ENCODE assay signal across 23 cellular contexts in genomic region chr22:19126874-19127273, GRCh38. TPM values are rescaled to one million over a fixed set of nuclear protein-coding genes. Genes with fewer than 3 reads are reported as not detected.
DNase-seq lines count a peak whose midpoint lies in the region; ATAC-seq, FAIRE-seq and TF ChIP-seq lines count a peak whose summit lies in the region.
"Had no signal": no experiment of that assay in that cellular context is flagged by ENCODE, and none has a peak within 500 bp of the region (broad histone marks: within the 10 kb centered on the region; RNA-seq: fewer than 3 reads in every experiment).

No MANE protein-coding gene starts in this region.

- in situ Hi-C loops in HepG2 (cut with HindIII; ENCODE audit: extremely low pct_ligation_motif_present, low pct_unique_long_range_greater_than_20kb), result no loop called here

- H3K27me3 ChIP-seq in HepG2 (ENCODE audit: control insufficient read depth in 1 of 2, insufficient read depth in 2 of 2, low read length in 2 of 2) (peaks cover 3 to 46% of the 10 kb centered on the region in 2 experiments; a peak in 4 of 5 replicates), right lobe of liver (no peaks in the 10 kb centered on the region)

- no peak for FAIRE-seq in HepG2 (lab: Jason Lieb, UNC)
- FAIRE-seq: G401.6, GM12892, GM19239, H1 had no signal

- H3K36me3 ChIP-seq in HepG2 (replicated peaks in 1 of 2; ENCODE audit: control insufficient read depth in 1 of 2, insufficient read depth in 2 of 2, low read length in 2 of 2) (no peaks in the 10 kb centered on the region), right lobe of liver (no peaks in the 10 kb centered on the region)

- no peaks in the 10 kb centered on the region for H3K27me3 Mint-ChIP-seq in neural crest cell (ENCODE audit: low read depth)

- H3K36me3 Mint-ChIP-seq in neural crest cell (ENCODE audit: low read depth), result no peaks in the 10 kb centered on the region

- TF ChIP-seq POLR2A in HepG2 (IDR thresholded peaks at IDR 0.05; ENCODE audit: insufficient read depth in 1 of 2, low read depth in 2 of 2, low read length in 2 of 2) (no peak), right lobe of liver (IDR thresholded peaks at IDR 0.05) (no peak)

- peaks cover 35% of the 10 kb centered on the region for H3K4me1 ChIP-seq in HepG2 (ENCODE audit: insufficient read depth, low read length)
- peaks cover 0 to 4% (median 0%) of the 10 kb centered on the region in 4 donors for H3K4me1 ChIP-seq in right lobe of liver

- peak overlapping the region; percentile 62 for H3K4me3 Mint-ChIP-seq in neural crest cell
- H3K4me3 Mint-ChIP-seq: CD4-positive, alpha-beta memory T cell had no signal

- peak overlapping the region; percentile 62 for H3K4me2 ChIP-seq in HepG2 (ENCODE audit: low read depth, low read length)

- no peak for DNase-seq in HepG2 (ENCODE audit: low spot score)
- DNase-seq in right lobe of liver, result no peak
- DNase-seq in neural crest cell (ENCODE audit: low read depth, low spot score), result no peak
- no peak for DNase-seq in NCI-H1105 treated with DMSO at 0.1 percent for 48 hours (lab: John Stamatoyannopoulos, UW)
- DNase-seq: C1 segment of cervical spinal cord; Calu3; CD4-positive, alpha-beta memory T cell; COR-L47; DMS153; DND-41; GM23248; H7; HCEC 1CT had no signal

- BruUV-seq in HepG2 (replicated peaks; lab: Mats Ljungman, UMichigan), result no TSS peak

- ATAC-seq in HepG2 (no peak), right lobe of liver (no peak), GM21526 (IDR thresholded peaks at IDR 0.05; ENCODE audit: low FRiP score, unreplicated experiment) (no peak), GM21576 (IDR thresholded peaks at IDR 0.05; ENCODE audit: unreplicated experiment) (no peak)

- H3K9me3 Mint-ChIP-seq in neural crest cell, result no peaks in the 10 kb centered on the region

- no peak overlapping the region for H2AFZ ChIP-seq in HepG2 (ENCODE audit: low read length)
- H2AFZ ChIP-seq: GM23248 had no signal

- intact Hi-C loops in HepG2 (cut with micrococcal nuclease; ENCODE audit: unreplicated experiment), result no loop called here
- intact Hi-C loops in right lobe of liver (cut with DNase I), result no loop called here

- TF ChIP-seq RAD21 in HepG2 (CRISPR knock-in tag; IDR thresholded peaks at IDR 0.05), result no peak

- CTCF ChIA-PET in HepG2 (lab: Yijun Ruan, JAX; ENCODE audit: low intra/inter-chr PET ratio, low total read pairs), result no interaction called here

- no peaks in the 10 kb centered on the region for H3K9me3 ChIP-seq in HepG2 (ENCODE audit: low read length)
- no peaks in the 10 kb centered on the region for H3K9me3 ChIP-seq in right lobe of liver

- WGBS in HepG2 (ENCODE audit: low lambda C conversion rate), result 49% methylated on average over 6 of the region's 6 CpGs
- WGBS in right lobe of liver (ENCODE audit: insufficient coverage, low coverage, low lambda C conversion rate, missing lambda C conversion rate), result 96% methylated on average over 3 of the region's 6 CpGs

- TF ChIP-seq EP300 in HepG2 (IDR thresholded peaks at IDR 0.05; ENCODE audit: low read depth in 2 of 2, low read length in 2 of 2) (no peak), HepG2 (CRISPR knock-in tag; IDR thresholded peaks at IDR 0.05; ENCODE audit: borderline replicate concordance) (no peak)

- H3K27ac Mint-ChIP-seq in neural crest cell (ENCODE audit: unreplicated experiment), result no peak overlapping the region

- no peaks in the 10 kb centered on the region for H3K79me2 ChIP-seq in HepG2 (ENCODE audit: insufficient read depth, low read length)

- POLR2A ChIA-PET in HepG2 (lab: Yijun Ruan, JAX), result interaction anchor here (1.1 to 1.2 kb wide), 2 partner anchors 17 to 52 kb away, joined by 3 to 6 read pairs; partner anchors contain the start of genes ESS2 and SLC25A1

- H3K27ac ChIP-seq in HepG2 (ENCODE audit: extremely low read length, insufficient read depth, low read length) (no peak overlapping the region), right lobe of liver (no peak overlapping the region), skin epidermis (peak overlapping the region in 12 of 21 experiments; percentile 29 to 72 (median 42))
- H3K27ac ChIP-seq: GM23248 had no signal

- H4K20me1 ChIP-seq in HepG2 (ENCODE audit: insufficient read depth, low read length), result no peaks in the 10 kb centered on the region

- H3K9ac ChIP-seq in HepG2 (ENCODE audit: insufficient read depth, low read depth, low read length), result no peak overlapping the region
- H3K9ac ChIP-seq: GM23248 had no signal

- H3K4me1 Mint-ChIP-seq in neural crest cell, result peaks cover 9% of the 10 kb centered on the region

- TF ChIP-seq CTCF in HepG2 (CRISPR knock-in tag; IDR thresholded peaks at IDR 0.05) (no peak), right lobe of liver (IDR thresholded peaks at IDR 0.05) (no peak), neural crest cell (conservative IDR thresholded peaks at IDR 0.05) (no peak)

- H3K4me3 ChIP-seq in HepG2 (replicated peaks in 1 of 3; ENCODE audit: insufficient read depth in 1 of 3, low read depth in 2 of 3, low read length in 3 of 3) (no peak overlapping the region), right lobe of liver (no peak overlapping the region), skin epidermis (no peak overlapping the region)
- H3K4me3 ChIP-seq: GM23248 had no signal

RNA-seq across cellular contexts. Expression of gene TSSK2, which starts 4.2 kb away (rescaled TPM):
- total RNA-seq in HepG2 (2016; rRNA removed; fragmentation: Illumina TruSeq; extraction: Trizol) (not detected in 2 replicates), right lobe of liver (not detected), neural crest cell (not detected in 2 replicates)
- total RNA-seq in HepG2 (2016; cell fraction: cytosol; rRNA removed; fragmentation: Illumina TruSeq; extraction: Trizol; ENCODE audit: low read depth), result not detected in 2 replicates
- not detected in 2 replicates for total RNA-seq in HepG2 (2016; cell fraction: insoluble cytoplasmic fraction; rRNA removed; fragmentation: Illumina TruSeq; extraction: Trizol)
- total RNA-seq in HepG2 (2016; cell fraction: membrane; rRNA removed; fragmentation: Illumina TruSeq; extraction: Trizol), result not detected in 2 replicates
- not detected in 2 replicates for total RNA-seq in HepG2 (2016; cell fraction: nucleus; rRNA removed; fragmentation: Illumina TruSeq; extraction: Trizol)
- not detected in 2 replicates for polyA plus RNA-seq in HepG2 (2011; rRNA removed)
- polyA plus RNA-seq in HepG2 (2011; cell fraction: cytosol; rRNA removed), result not detected in 2 replicates
- not detected in 2 replicates for polyA plus RNA-seq in HepG2 (2011; cell fraction: nucleus; rRNA removed)
- not detected in 2 replicates for polyA plus RNA-seq in HepG2 (2012)
- not detected in 2 replicates for polyA plus RNA-seq in HepG2 (2016; cell fraction: cytosol; fragmentation: Illumina TruSeq; extraction: Trizol; ENCODE audit: low read depth)
- not detected in 2 replicates for polyA plus RNA-seq in HepG2 (2016; cell fraction: insoluble cytoplasmic fraction; fragmentation: Illumina TruSeq; extraction: Trizol; ENCODE audit: low read depth)
- polyA plus RNA-seq in HepG2 (2016; cell fraction: membrane; fragmentation: Illumina TruSeq; extraction: Trizol; ENCODE audit: low read depth), result not detected in 2 replicates
- not detected in 2 replicates for polyA plus RNA-seq in HepG2 (2016; cell fraction: nucleus; fragmentation: Illumina TruSeq; extraction: Trizol; ENCODE audit: insufficient read depth, low read depth)
- polyA minus RNA-seq in HepG2 (2011; rRNA and poly(A)+ RNA removed; ENCODE audit: low replicate concordance), result not detected in 2 replicates
- not detected in 2 replicates for polyA minus RNA-seq in HepG2 (2011; cell fraction: cytosol; rRNA and poly(A)+ RNA removed)
- not detected in 2 replicates for polyA minus RNA-seq in HepG2 (2011; cell fraction: nucleus; rRNA and poly(A)+ RNA removed)
- total RNA-seq: A172; A673; Calu3; CD4-positive, alpha-beta memory T cell; GM23248; H1; H7 had no signal
- polyA plus RNA-seq: BJ; CD4-positive, alpha-beta memory T cell; GM23248; H1 had no signal

RNA-seq across cellular contexts. Expression of gene DGCR2, which starts 4.7 kb away (rescaled TPM):
- total RNA-seq in HepG2 (2016; rRNA removed; fragmentation: Illumina TruSeq; extraction: Trizol) (13.1 and 35.3 TPM in 2 replicates), right lobe of liver (10 to 100 TPM; 19.8 to 31.7 (median 24.7) TPM), neural crest cell (83.6 and 91.6 TPM in 2 replicates)
- total RNA-seq in HepG2 (2016; cell fraction: cytosol; rRNA removed; fragmentation: Illumina TruSeq; extraction: Trizol; ENCODE audit: low read depth), result 3.2 and 3.3 TPM in 2 replicates
- 11.4 and 34.3 TPM in 2 replicates for total RNA-seq in HepG2 (2016; cell fraction: insoluble cytoplasmic fraction; rRNA removed; fragmentation: Illumina TruSeq; extraction: Trizol)
- total RNA-seq in HepG2 (2016; cell fraction: membrane; rRNA removed; fragmentation: Illumina TruSeq; extraction: Trizol), result 7.2 and 7.5 TPM in 2 replicates
- 34.8 and 37.6 TPM in 2 replicates for total RNA-seq in HepG2 (2016; cell fraction: nucleus; rRNA removed; fragmentation: Illumina TruSeq; extraction: Trizol)
- polyA plus RNA-seq in HepG2 (2011; rRNA removed), result 23.1 and 27.6 TPM in 2 replicates
- 25.5 and 27.7 TPM in 2 replicates for polyA plus RNA-seq in HepG2 (2011; cell fraction: cytosol; rRNA removed)
- polyA plus RNA-seq in HepG2 (2011; cell fraction: nucleus; rRNA removed), result 29.9 and 34.4 TPM in 2 replicates
- polyA plus RNA-seq in HepG2 (2012), result 25.6 and 27.4 TPM in 2 replicates
- 1.5 TPM in 2 replicates for polyA plus RNA-seq in HepG2 (2016; cell fraction: cytosol; fragmentation: Illumina TruSeq; extraction: Trizol; ENCODE audit: low read depth)
- polyA plus RNA-seq in HepG2 (2016; cell fraction: insoluble cytoplasmic fraction; fragmentation: Illumina TruSeq; extraction: Trizol; ENCODE audit: low read depth), result 10.5 and 13.9 TPM in 2 replicates
- 3.2 and 3.5 TPM in 2 replicates for polyA plus RNA-seq in HepG2 (2016; cell fraction: membrane; fragmentation: Illumina TruSeq; extraction: Trizol; ENCODE audit: low read depth)
- polyA plus RNA-seq in HepG2 (2016; cell fraction: nucleus; fragmentation: Illumina TruSeq; extraction: Trizol; ENCODE audit: insufficient read depth, low read depth), result 46.9 and 47.1 TPM in 2 replicates
- polyA minus RNA-seq in HepG2 (2011; rRNA and poly(A)+ RNA removed; ENCODE audit: low replicate concordance), result 21.9 and 57.1 TPM in 2 replicates
- 20.8 and 23.5 TPM in 2 replicates for polyA minus RNA-seq in HepG2 (2011; cell fraction: cytosol; rRNA and poly(A)+ RNA removed)
- 18.0 and 21.3 TPM in 2 replicates for polyA minus RNA-seq in HepG2 (2011; cell fraction: nucleus; rRNA and poly(A)+ RNA removed)

RNA-seq across cellular contexts. Expression of gene ESS2, which starts 17.6 kb away (rescaled TPM):
- 7.6 and 8.9 TPM in 2 replicates for total RNA-seq in HepG2 (2016; rRNA removed; fragmentation: Illumina TruSeq; extraction: Trizol)
- total RNA-seq in HepG2 (2016; cell fraction: cytosol; rRNA removed; fragmentation: Illumina TruSeq; extraction: Trizol; ENCODE audit: low read depth), result 1.4 and 1.9 TPM in 2 replicates
- total RNA-seq in HepG2 (2016; cell fraction: insoluble cytoplasmic fraction; rRNA removed; fragmentation: Illumina TruSeq; extraction: Trizol), result 7.9 and 8.1 TPM in 2 replicates
- 4.1 and 4.3 TPM in 2 replicates for total RNA-seq in HepG2 (2016; cell fraction: membrane; rRNA removed; fragmentation: Illumina TruSeq; extraction: Trizol)
- total RNA-seq in HepG2 (2016; cell fraction: nucleus; rRNA removed; fragmentation: Illumina TruSeq; extraction: Trizol), result 4.9 and 6.3 TPM in 2 replicates
- polyA plus RNA-seq in HepG2 (2011; rRNA removed), result 7.7 and 9.4 TPM in 2 replicates
- polyA plus RNA-seq in HepG2 (2011; cell fraction: cytosol; rRNA removed), result 6.7 and 9.6 TPM in 2 replicates
- polyA plus RNA-seq in HepG2 (2011; cell fraction: nucleus; rRNA removed), result 18.1 and 19.0 TPM in 2 replicates
- 6.1 and 7.0 TPM in 2 replicates for polyA plus RNA-seq in HepG2 (2012)
- polyA plus RNA-seq in HepG2 (2016; cell fraction: cytosol; fragmentation: Illumina TruSeq; extraction: Trizol; ENCODE audit: low read depth), result 2.1 and 2.6 TPM in 2 replicates
- polyA plus RNA-seq in HepG2 (2016; cell fraction: insoluble cytoplasmic fraction; fragmentation: Illumina TruSeq; extraction: Trizol; ENCODE audit: low read depth), result 9.6 and 10.8 TPM in 2 replicates
- polyA plus RNA-seq in HepG2 (2016; cell fraction: membrane; fragmentation: Illumina TruSeq; extraction: Trizol; ENCODE audit: low read depth), result 3.7 and 3.8 TPM in 2 replicates
- polyA plus RNA-seq in HepG2 (2016; cell fraction: nucleus; fragmentation: Illumina TruSeq; extraction: Trizol; ENCODE audit: insufficient read depth, low read depth), result 17.9 and 18.0 TPM in 2 replicates
- 5.0 and 5.6 TPM in 2 replicates for polyA minus RNA-seq in HepG2 (2011; rRNA and poly(A)+ RNA removed; ENCODE audit: low replicate concordance)
- polyA minus RNA-seq in HepG2 (2011; cell fraction: cytosol; rRNA and poly(A)+ RNA removed), result 3.7 and 4.4 TPM in 2 replicates
- 4.8 and 6.2 TPM in 2 replicates for polyA minus RNA-seq in HepG2 (2011; cell fraction: nucleus; rRNA and poly(A)+ RNA removed)
- 1 to 10 TPM; 4.8 to 9.2 (median 5.4) TPM for total RNA-seq in right lobe of liver
- total RNA-seq in neural crest cell, result 22.7 and 23.5 TPM in 2 replicates

RNA-seq across cellular contexts. Expression of gene GSC2, which starts 23.2 kb away (rescaled TPM):
- total RNA-seq in HepG2 (2016; rRNA removed; fragmentation: Illumina TruSeq; extraction: Trizol) (not detected in 2 replicates), right lobe of liver (not detected), neural crest cell (not detected in 2 replicates)
- total RNA-seq in HepG2 (2016; cell fraction: cytosol; rRNA removed; fragmentation: Illumina TruSeq; extraction: Trizol; ENCODE audit: low read depth), result not detected in 2 replicates
- total RNA-seq in HepG2 (2016; cell fraction: insoluble cytoplasmic fraction; rRNA removed; fragmentation: Illumina TruSeq; extraction: Trizol), result not detected in 2 replicates
- total RNA-seq in HepG2 (2016; cell fraction: membrane; rRNA removed; fragmentation: Illumina TruSeq; extraction: Trizol), result not detected in 2 replicates
- total RNA-seq in HepG2 (2016; cell fraction: nucleus; rRNA removed; fragmentation: Illumina TruSeq; extraction: Trizol), result not detected in 2 replicates
- polyA plus RNA-seq in HepG2 (2011; rRNA removed), result not detected in 2 replicates
- not detected in 2 replicates for polyA plus RNA-seq in HepG2 (2011; cell fraction: cytosol; rRNA removed)
- not detected in 2 replicates for polyA plus RNA-seq in HepG2 (2011; cell fraction: nucleus; rRNA removed)
- polyA plus RNA-seq in HepG2 (2012), result not detected in 2 replicates
- polyA plus RNA-seq in HepG2 (2016; cell fraction: cytosol; fragmentation: Illumina TruSeq; extraction: Trizol; ENCODE audit: low read depth), result not detected in 2 replicates
- polyA plus RNA-seq in HepG2 (2016; cell fraction: insoluble cytoplasmic fraction; fragmentation: Illumina TruSeq; extraction: Trizol; ENCODE audit: low read depth), result not detected in 2 replicates
- polyA plus RNA-seq in HepG2 (2016; cell fraction: membrane; fragmentation: Illumina TruSeq; extraction: Trizol; ENCODE audit: low read depth), result not detected in 2 replicates
- polyA plus RNA-seq in HepG2 (2016; cell fraction: nucleus; fragmentation: Illumina TruSeq; extraction: Trizol; ENCODE audit: insufficient read depth, low read depth), result not detected in 2 replicates
- polyA minus RNA-seq in HepG2 (2011; rRNA and poly(A)+ RNA removed; ENCODE audit: low replicate concordance), result not detected in 2 replicates
- polyA minus RNA-seq in HepG2 (2011; cell fraction: cytosol; rRNA and poly(A)+ RNA removed), result not detected in 2 replicates
- not detected in 2 replicates for polyA minus RNA-seq in HepG2 (2011; cell fraction: nucleus; rRNA and poly(A)+ RNA removed)
- total RNA-seq: A172; A673; Calu3; CD4-positive, alpha-beta memory T cell; GM23248; H7 had no signal
- polyA plus RNA-seq: BJ; CD4-positive, alpha-beta memory T cell; GM23248 had no signal

RNA-seq across cellular contexts. Expression of gene SLC25A1, which starts 51.7 kb away (rescaled TPM):
- total RNA-seq in HepG2 (2016; rRNA removed; fragmentation: Illumina TruSeq; extraction: Trizol), result 118 and 161 TPM in 2 replicates
- 121 and 136 TPM in 2 replicates for total RNA-seq in HepG2 (2016; cell fraction: cytosol; rRNA removed; fragmentation: Illumina TruSeq; extraction: Trizol; ENCODE audit: low read depth)
- total RNA-seq in HepG2 (2016; cell fraction: insoluble cytoplasmic fraction; rRNA removed; fragmentation: Illumina TruSeq; extraction: Trizol), result 107 and 161 TPM in 2 replicates
- total RNA-seq in HepG2 (2016; cell fraction: membrane; rRNA removed; fragmentation: Illumina TruSeq; extraction: Trizol), result 173 and 190 TPM in 2 replicates
- total RNA-seq in HepG2 (2016; cell fraction: nucleus; rRNA removed; fragmentation: Illumina TruSeq; extraction: Trizol), result 74.9 and 92.0 TPM in 2 replicates
- 49.4 and 57.3 TPM in 2 replicates for polyA plus RNA-seq in HepG2 (2011; rRNA removed)
- 57.0 and 78.3 TPM in 2 replicates for polyA plus RNA-seq in HepG2 (2011; cell fraction: cytosol; rRNA removed)
- polyA plus RNA-seq in HepG2 (2011; cell fraction: nucleus; rRNA removed), result 92.6 and 99.0 TPM in 2 replicates
- polyA plus RNA-seq in HepG2 (2012), result 71.1 and 74.4 TPM in 2 replicates
- polyA plus RNA-seq in HepG2 (2016; cell fraction: cytosol; fragmentation: Illumina TruSeq; extraction: Trizol; ENCODE audit: low read depth), result 165 and 180 TPM in 2 replicates
- 116 and 155 TPM in 2 replicates for polyA plus RNA-seq in HepG2 (2016; cell fraction: insoluble cytoplasmic fraction; fragmentation: Illumina TruSeq; extraction: Trizol; ENCODE audit: low read depth)
- 187 and 190 TPM in 2 replicates for polyA plus RNA-seq in HepG2 (2016; cell fraction: membrane; fragmentation: Illumina TruSeq; extraction: Trizol; ENCODE audit: low read depth)
- 160 and 164 TPM in 2 replicates for polyA plus RNA-seq in HepG2 (2016; cell fraction: nucleus; fragmentation: Illumina TruSeq; extraction: Trizol; ENCODE audit: insufficient read depth, low read depth)
- polyA minus RNA-seq in HepG2 (2011; rRNA and poly(A)+ RNA removed; ENCODE audit: low replicate concordance), result 31.1 and 76.9 TPM in 2 replicates
- polyA minus RNA-seq in HepG2 (2011; cell fraction: cytosol; rRNA and poly(A)+ RNA removed), result 45.0 and 48.0 TPM in 2 replicates
- polyA minus RNA-seq in HepG2 (2011; cell fraction: nucleus; rRNA and poly(A)+ RNA removed), result 13.5 and 13.8 TPM in 2 replicates
- 100 to 1,000 TPM in 4 of 6 experiments, 10 to 100 TPM in 2; 80.2 to 128 (median 114) TPM for total RNA-seq in right lobe of liver
- 172 and 173 TPM in 2 replicates for total RNA-seq in neural crest cell

Comparison
In these comparisons a context has a peak if more than half of its experiments do, and no peak if none do; other contexts are left out.
1. H3K27ac ChIP-seq: peak in skin epidermis (12 of 21); none in HepG2 (single experiment) and right lobe of liver (0 of 3).